ENCODE assay signal across 9 cellular contexts in genomic region chr2:10304458-10305253, GRCh38.
A peak's percentile ranks its signal among the peaks of the same experiment; 100 is the strongest.
DNase-seq lines count a peak whose midpoint lies in the region; ATAC-seq lines count a peak whose summit lies in the region.
"Had no signal": no experiment of that assay in that cellular context is flagged by ENCODE, and none has a peak within 500 bp of the region (broad histone marks: within the 10 kb centered on the region; RNA-seq: fewer than 3 reads in every experiment).

No MANE protein-coding gene starts in this region.

- H3K4me1 Mint-ChIP-seq in activated naive CD8-positive, alpha-beta T cell treated with anti-CD3 and anti-CD28 coated beads, Interleukin-2, amount 50 U/mL, for 24 hours = peaks cover 70% of the 10 kb centered on the region
- peaks cover 68% of the 10 kb centered on the region for H3K4me1 Mint-ChIP-seq in stimulated activated memory B cell treated with anti-CD40 and anti-IgM and Interleukin-4, amounts not matched to agents 10 μg/mL and 1 μg/mL and 100 μg/mL, for 72 hours

- peak overlapping the region; percentile 97 for H3K4me3 Mint-ChIP-seq in activated naive CD8-positive, alpha-beta T cell treated with anti-CD3 and anti-CD28 coated beads, Interleukin-2, amount 50 U/mL, for 24 hours
- H3K4me3 Mint-ChIP-seq in stimulated activated memory B cell treated with anti-CD40 and anti-IgM and Interleukin-4, amounts not matched to agents 10 μg/mL and 1 μg/mL and 100 μg/mL, for 72 hours = peak overlapping the region; percentile 100

- no peaks in the 10 kb centered on the region for H3K36me3 ChIP-seq in iPS-20b (ENCODE audit: insufficient read depth, low read depth, low read length)

- H3K36me3 Mint-ChIP-seq in activated naive CD8-positive, alpha-beta T cell treated with anti-CD3 and anti-CD28 coated beads, Interleukin-2, amount 50 U/mL, for 24 hours (ENCODE audit: low read depth) = peaks cover 4% of the 10 kb centered on the region
- no peaks in the 10 kb centered on the region for H3K36me3 Mint-ChIP-seq in stimulated activated memory B cell treated with anti-CD40 and anti-IgM and Interleukin-4, amounts not matched to agents 10 μg/mL and 1 μg/mL and 100 μg/mL, for 72 hours

- H3K27me3 ChIP-seq in iPS-20b (ENCODE audit: insufficient read depth, low read length) = peaks cover 55% of the 10 kb centered on the region

- H3K27ac Mint-ChIP-seq in activated naive CD8-positive, alpha-beta T cell treated with anti-CD3 and anti-CD28 coated beads, Interleukin-2, amount 50 U/mL, for 24 hours = peak overlapping the region; percentile 80
- peak overlapping the region; percentile 90 for H3K27ac Mint-ChIP-seq in stimulated activated memory B cell treated with anti-CD40 and anti-IgM and Interleukin-4, amounts not matched to agents 10 μg/mL and 1 μg/mL and 100 μg/mL, for 72 hours

- peak; percentile 34 for DNase-seq in DMS79 treated with DMSO at 0.1 percent for 48 hours (lab: John Stamatoyannopoulos, UW)
- DNase-seq in DMS79 (lab: John Stamatoyannopoulos, UW) = no peak
- DNase-seq in activated naive CD8-positive, alpha-beta T cell treated with anti-CD3 and anti-CD28 coated beads, Interleukin-2, amount 50 U/mL, for 24 hours = no peak
- no peak for DNase-seq in DMS114 treated with DMSO at 0.1 percent for 48 hours (lab: John Stamatoyannopoulos, UW; ENCODE audit: unreplicated experiment)

- H3K4me3 ChIP-seq in iPS-20b (ENCODE audit: low read length) = peak overlapping the region; percentile 70

- H3K4me1 ChIP-seq in iPS-20b (ENCODE audit: insufficient read depth, low read length) = peaks cover 4% of the 10 kb centered on the region; the same call in 1 of the 2 replicates

- no peak for ATAC-seq in activated naive CD8-positive, alpha-beta T cell treated with anti-CD3 and anti-CD28 coated beads, Interleukin-2, amount 50 U/mL, for 24 hours
- ATAC-seq in stimulated activated memory B cell treated with anti-CD40 and anti-IgM and Interleukin-4, amounts not matched to agents 10 μg/mL and 1 μg/mL and 100 μg/mL, for 72 hours = no peak
- ATAC-seq in HG03565 (IDR thresholded peaks at IDR 0.05; ENCODE audit: unreplicated experiment) (no peak), HG03571 (IDR thresholded peaks at IDR 0.05; ENCODE audit: unreplicated experiment) (no peak)

- H3K27me3 Mint-ChIP-seq in activated naive CD8-positive, alpha-beta T cell treated with anti-CD3 and anti-CD28 coated beads, Interleukin-2, amount 50 U/mL, for 24 hours = no peaks in the 10 kb centered on the region
- H3K27me3 Mint-ChIP-seq in stimulated activated memory B cell treated with anti-CD40 and anti-IgM and Interleukin-4, amounts not matched to agents 10 μg/mL and 1 μg/mL and 100 μg/mL, for 72 hours = no peaks in the 10 kb centered on the region

- H3K27ac ChIP-seq in iPS-20b (ENCODE audit: low read length) = no peak overlapping the region
- H3K27ac ChIP-seq: 22Rv1 had no signal

- H3K9ac ChIP-seq in iPS-20b (ENCODE audit: low read depth, low read length) = no peak overlapping the region; the same call in 1 of the 2 replicates

- no peaks in the 10 kb centered on the region for H3K9me3 ChIP-seq in iPS-20b (ENCODE audit: insufficient read depth, low read depth, low read length)

- no peaks in the 10 kb centered on the region for H3K9me3 Mint-ChIP-seq in activated naive CD8-positive, alpha-beta T cell treated with anti-CD3 and anti-CD28 coated beads, Interleukin-2, amount 50 U/mL, for 24 hours
- H3K9me3 Mint-ChIP-seq in stimulated activated memory B cell treated with anti-CD40 and anti-IgM and Interleukin-4, amounts not matched to agents 10 μg/mL and 1 μg/mL and 100 μg/mL, for 72 hours = no peaks in the 10 kb centered on the region
